Comparison of ENCODE assay signal across 19 cellular contexts in genomic region chr14:99817331-99817730, GRCh38.
"Had no signal": no experiment of that assay in that cellular context is flagged by ENCODE, and none has a peak within 500 bp of the region (broad histone marks: within the 10 kb centered on the region; RNA-seq: fewer than 3 reads in every experiment).

No MANE protein-coding gene starts in this region.

- H3K27ac Mint-ChIP-seq: dendritic cell treated with granulocyte-macrophage colony-stimulating factor and Interleukin-4, amounts not matched to agents 40 ng/mL and 50 ng/mL, for 4 days; effector memory CD8-positive, alpha-beta T cell; endodermal cell; immature natural killer cell had no signal

- H3K4me1 ChIP-seq: colonic mucosa, foreskin keratinocyte had no signal

- H2AFZ ChIP-seq: hepatocyte had no signal

- H3K36me3 Mint-ChIP-seq: immature natural killer cell had no signal

- H3K4me3 Mint-ChIP-seq: dendritic cell treated with granulocyte-macrophage colony-stimulating factor and Interleukin-4, amounts not matched to agents 40 ng/mL and 50 ng/mL, for 4 days; effector memory CD8-positive, alpha-beta T cell; endodermal cell; immature natural killer cell had no signal

- H3K27me3 ChIP-seq: colonic mucosa, esophagus muscularis mucosa, gastroesophageal sphincter, heart left ventricle, hepatocyte, left lung had no signal

- H3K9me3 ChIP-seq: colonic mucosa, esophagus muscularis mucosa, gastroesophageal sphincter, heart left ventricle, left lung, lower lobe of right lung had no signal

- DNase-seq: colonic mucosa; cortex of kidney; effector CD8-positive, alpha-beta T cell; effector memory CD8-positive, alpha-beta T cell; endodermal cell; foreskin keratinocyte; heart left ventricle; hypothalamus; immature natural killer cell; left cardiac atrium; left lung; left ventricle myocardium superior; lower lobe of right lung; mesenchymal stem cell; midbrain had no signal

- H3K4me3 ChIP-seq: colonic mucosa, esophagus muscularis mucosa, gastroesophageal sphincter, heart left ventricle, hepatocyte, left lung, lower lobe of right lung had no signal

- H3K9me3 Mint-ChIP-seq: dendritic cell treated with granulocyte-macrophage colony-stimulating factor and Interleukin-4, amounts not matched to agents 40 ng/mL and 50 ng/mL, for 4 days; effector memory CD8-positive, alpha-beta T cell; endodermal cell; immature natural killer cell had no signal

- H3K27ac ChIP-seq: colonic mucosa, esophagus muscularis mucosa, foreskin keratinocyte, heart left ventricle, hepatocyte, left lung, lower lobe of right lung had no signal

- H3K36me3 ChIP-seq: colonic mucosa, gastroesophageal sphincter, heart left ventricle, left lung, lower lobe of right lung had no signal

- ATAC-seq: effector memory CD8-positive, alpha-beta T cell; foreskin keratinocyte; gastroesophageal sphincter; heart left ventricle; left cardiac atrium; left lung; lower lobe of right lung had no signal

- H3K4me2 ChIP-seq: hepatocyte had no signal
